In the genomic region with DNA sequence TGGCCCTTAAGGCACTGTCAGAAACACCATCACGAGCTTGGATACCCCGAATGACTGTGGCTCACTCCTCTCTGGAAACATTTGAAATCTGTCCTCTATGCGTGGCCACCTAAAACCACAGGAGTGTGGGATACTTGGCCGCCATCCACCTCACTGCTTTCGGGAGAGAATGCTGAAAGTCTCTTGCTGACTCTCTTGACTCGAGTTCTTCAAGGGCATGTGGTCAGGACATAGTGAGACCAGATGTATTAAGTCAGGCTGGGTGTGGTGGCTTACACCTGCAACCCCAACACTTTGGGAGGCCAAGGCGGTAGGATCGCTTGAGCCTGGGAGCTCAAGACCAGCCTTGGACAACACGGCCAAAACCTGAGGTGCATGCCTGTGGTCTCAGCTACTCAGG, we compare ENCODE assay signal across 25 cellular contexts.
"Had no signal": no experiment of that assay in that cellular context is flagged by ENCODE, and none has a peak within 500 bp of the region (broad histone marks: within the 10 kb centered on the region; RNA-seq: fewer than 3 reads in every experiment).

No MANE protein-coding gene starts in this region.

- FAIRE-seq: RCC 7860 had no signal

- H3K27ac ChIP-seq: ascending aorta had no signal

- ATAC-seq: activated CD8-positive, alpha-beta memory T cell treated with anti-CD3 and anti-CD28 coated beads, Interleukin-2, amount 10 ng/mL, durations not matched to agents 7 days and 5 days; activated naive CD4-positive, alpha-beta T cell treated with anti-CD3 and anti-CD28 coated beads, Interleukin-2, amount 50 U/mL, for 72 hours; activated naive CD8-positive, alpha-beta T cell treated with anti-CD3 and anti-CD28 coated beads, Interleukin-2, amount 50 U/mL, for 24 hours; PC-3; T-helper 17 cell; WTC11 had no signal

- H3K36me3 ChIP-seq: ascending aorta had no signal

- H3K4me3 ChIP-seq: ascending aorta had no signal

- DNase-seq: activated CD4-positive, alpha-beta T cell treated with anti-CD3 and anti-CD28 coated beads, Interleukin-2, amount 10 ng/mL, durations not matched to agents 24 days and 14 days; activated CD4-positive, alpha-beta T cell treated with anti-CD3 and anti-CD28 coated beads, Interleukin-2, amount 50 U/mL, for 48 hours; activated CD4-positive, CD25-positive, alpha-beta regulatory T cell treated with anti-CD3 and anti-CD28 coated beads, Interleukin-2, amount 50 U/mL, for 72 hours; activated CD8-positive, alpha-beta memory T cell treated with anti-CD3 and anti-CD28 coated beads, Interleukin-2, amount 10 ng/mL, durations not matched to agents 7 days and 5 days; activated effector memory CD4-positive, alpha-beta T cell treated with Interleukin-2 at 50 U/mL for 16 hours; activated naive CD4-positive, alpha-beta T cell treated with Interleukin-2 at 50 U/mL for 16 hours; activated naive CD8-positive, alpha-beta T cell treated with anti-CD3 and anti-CD28 coated beads, Interleukin-2, amount 50 U/mL, for 24 hours; activated T-cell treated with anti-CD3 and anti-CD28 coated beads, Interleukin-2, amount 50 U/mL, for 24 hours; amniotic stem cell; caudate nucleus; Kasumi-1; NCI-H1048; NCI-H146; NCI-H187 treated with DMSO at 0.1 percent for 48 hours; NCI-H2081 treated with DMSO at 0.1 percent for 48 hours; NCI-H446; NCI-H524; SHP77 treated with DMSO at 0.1 percent for 48 hours; T-helper 17 cell; T-helper 9 cell had no signal

- H3K9me3 ChIP-seq: ascending aorta had no signal

- H3K27me3 ChIP-seq: ascending aorta had no signal
